Comparison of ENCODE assay signal across 8 cellular contexts in the genomic region with DNA sequence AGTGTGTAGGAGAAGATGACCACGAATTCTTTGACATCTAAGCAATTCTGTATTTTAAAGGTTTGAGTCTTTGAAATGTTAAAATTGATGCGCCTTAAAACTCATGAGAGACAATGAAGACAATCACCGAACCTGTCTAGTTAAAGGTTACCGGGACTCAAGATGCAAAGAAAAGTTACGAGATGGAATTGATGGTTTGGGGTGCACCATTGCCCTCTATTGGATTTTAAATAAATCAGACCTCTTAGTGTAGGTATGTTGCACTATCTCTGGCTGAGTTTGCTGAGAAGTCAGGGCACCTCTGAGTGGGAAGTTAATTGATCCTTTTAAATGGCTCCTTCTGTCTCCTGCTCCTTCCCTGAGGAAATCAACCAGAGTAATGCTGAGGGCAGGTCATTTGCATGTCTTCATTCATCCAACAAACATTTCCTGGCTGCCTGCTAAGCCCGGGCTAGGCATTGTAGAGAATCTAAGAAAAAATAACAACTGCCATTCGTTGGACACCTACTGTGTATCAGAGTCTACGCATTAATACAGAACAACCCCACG. TPM values are rescaled to one million over a fixed set of nuclear protein-coding genes. Genes with fewer than 3 reads are reported as not detected.
DNase-seq lines count a peak whose midpoint lies in the region; ATAC-seq, FAIRE-seq and TF ChIP-seq lines count a peak whose summit lies in the region.
"Had no signal": no experiment of that assay in that cellular context is flagged by ENCODE, and none has a peak within 500 bp of the region (broad histone marks: within the 10 kb centered on the region; RNA-seq: fewer than 3 reads in every experiment).

No MANE protein-coding gene starts in this region.

- CTCF ChIA-PET in WTC11 (lab: Charles Lee): interaction anchor here (5.1 kb wide), 1 partner anchor 7 kb away, joined by 68 read pairs; no protein-coding TSS in a partner anchor

- DNase-seq in GM18507 (ENCODE audit: extremely low spot score, insufficient read length, low read depth): no peak
- no peak for DNase-seq in WTC11 (ENCODE audit: low spot score)
- no peak for DNase-seq in mesenchymal stem cell
- no peak for DNase-seq in colonic mucosa
- DNase-seq in globus pallidus (ENCODE audit: low spot score): no peak

- peak overlapping the region; percentile 82 for H3K27ac Mint-ChIP-seq in WTC11

- intact Hi-C loops in colonic mucosa (cut with DNase I): no loop called here

- no peaks in the 10 kb centered on the region for H3K9me3 Mint-ChIP-seq in WTC11

- H3K4me3 ChIP-seq in mesenchymal stem cell (ENCODE audit: insufficient read depth in 1 of 2, low read depth in 1 of 2, low read length in 2 of 2): no peak overlapping the region
- H3K4me3 ChIP-seq in colonic mucosa: no peak overlapping the region
- H3K4me3 ChIP-seq: thoracic aorta had no signal

- FAIRE-seq in GM18507 (lab: Jason Lieb, UNC): peak; percentile 69

- no peak overlapping the region for H2BK120ac ChIP-seq in mesenchymal stem cell (ENCODE audit: low read depth, low read length)

- no peak overlapping the region for H3K23ac ChIP-seq in mesenchymal stem cell (ENCODE audit: low read length in 2 of 2)

- no peak overlapping the region for H3K9ac ChIP-seq in mesenchymal stem cell (ENCODE audit: low read length)
- no peak overlapping the region for H3K9ac ChIP-seq in colonic mucosa (ENCODE audit: low read depth in 2 of 2, low read length in 2 of 2)

- H2AK5ac ChIP-seq in mesenchymal stem cell (ENCODE audit: low read length, severe bottlenecking): no peak overlapping the region

- H3K79me1 ChIP-seq in mesenchymal stem cell (replicated peaks; ENCODE audit: low read length, poor library complexity, severe bottlenecking): no peaks in the 10 kb centered on the region

- H2BK15ac ChIP-seq in mesenchymal stem cell (ENCODE audit: low read depth, poor library complexity, severe bottlenecking): no peak overlapping the region

- H3K4me1 ChIP-seq in mesenchymal stem cell (ENCODE audit: control insufficient read depth, insufficient read depth, low read depth, low read length): no peaks in the 10 kb centered on the region
- H3K4me1 ChIP-seq in colonic mucosa: no peaks in the 10 kb centered on the region

- no peaks in the 10 kb centered on the region for H3K36me3 Mint-ChIP-seq in WTC11

- H2BK5ac ChIP-seq in mesenchymal stem cell (ENCODE audit: low read depth, low read length, poor library complexity, severe bottlenecking): no peak overlapping the region

- H3K27me3 ChIP-seq in mesenchymal stem cell (ENCODE audit: control insufficient read depth in 1 of 2, insufficient read depth in 1 of 2, low read length in 2 of 2) (peaks cover 27 to 46% of the 10 kb centered on the region in 2 experiments), colonic mucosa (no peaks in the 10 kb centered on the region)

- no peaks in the 10 kb centered on the region for H3K27me3 Mint-ChIP-seq in WTC11 (ENCODE audit: low read depth)

- no peak for TF ChIP-seq CTCF in WTC11 (IDR thresholded peaks at IDR 0.05)
- no peak for TF ChIP-seq CTCF in colonic mucosa (IDR thresholded peaks at IDR 0.05)

- H2AFZ ChIP-seq in mesenchymal stem cell (ENCODE audit: low read depth, low read length): no peak overlapping the region

- peak overlapping the region in 1 of 2 experiments; percentile 21 for H3K18ac ChIP-seq in mesenchymal stem cell (ENCODE audit: low read depth in 1 of 2, low read length in 2 of 2)

- no peak overlapping the region for H4K91ac ChIP-seq in mesenchymal stem cell (ENCODE audit: low read length)

- peak overlapping the region; percentile 37 for H3K4me2 ChIP-seq in mesenchymal stem cell (ENCODE audit: low read length, poor library complexity, severe bottlenecking)

- no peak overlapping the region for H4K8ac ChIP-seq in mesenchymal stem cell (ENCODE audit: low read length)

- 66% methylated on average over 9 of the region's 9 CpGs for WGBS in mesenchymal stem cell

- H3K4me1 Mint-ChIP-seq in WTC11: peaks cover 84% of the 10 kb centered on the region

- no peak overlapping the region for H3K27ac ChIP-seq in mesenchymal stem cell (ENCODE audit: low read length, poor library complexity, severe bottlenecking)
- no peak overlapping the region for H3K27ac ChIP-seq in colonic mucosa
- H3K27ac ChIP-seq: thoracic aorta had no signal

- H3K36me3 ChIP-seq in mesenchymal stem cell (ENCODE audit: control insufficient read depth in 1 of 2, insufficient read depth in 2 of 2, low read depth in 1 of 2, low read length in 2 of 2) (no peaks in the 10 kb centered on the region), colonic mucosa (no peaks in the 10 kb centered on the region)
- H3K36me3 ChIP-seq: thoracic aorta had no signal

- H3K14ac ChIP-seq in mesenchymal stem cell (ENCODE audit: low read length in 2 of 2): no peak overlapping the region

- POLR2A ChIA-PET in WTC11 (lab: Charles Lee): interaction anchor here (0.7 kb wide), 1 partner anchor 286 kb away, joined by 3 read pairs; no protein-coding TSS in a partner anchor

- H3K9me3 ChIP-seq in mesenchymal stem cell (ENCODE audit: control insufficient read depth, low read length) (no peaks in the 10 kb centered on the region), colonic mucosa (no peaks in the 10 kb centered on the region)
- H3K9me3 ChIP-seq: thoracic aorta had no signal

- ATAC-seq in WTC11 (peak; percentile 59), GM19351 (IDR thresholded peaks at IDR 0.05; ENCODE audit: unreplicated experiment) (no peak)

- H3K4me3 Mint-ChIP-seq in WTC11: no peak overlapping the region

- no peak overlapping the region for H2BK12ac ChIP-seq in mesenchymal stem cell (ENCODE audit: low read length in 2 of 2)

- no peak overlapping the region for H3K4ac ChIP-seq in mesenchymal stem cell (ENCODE audit: low read depth in 1 of 2, low read length in 2 of 2)

TF ChIP-seq in WTC11, 78 proteins besides CTCF, POLR2A, EP300 and RAD21:
- TF ChIP-seq, protein P1, sequence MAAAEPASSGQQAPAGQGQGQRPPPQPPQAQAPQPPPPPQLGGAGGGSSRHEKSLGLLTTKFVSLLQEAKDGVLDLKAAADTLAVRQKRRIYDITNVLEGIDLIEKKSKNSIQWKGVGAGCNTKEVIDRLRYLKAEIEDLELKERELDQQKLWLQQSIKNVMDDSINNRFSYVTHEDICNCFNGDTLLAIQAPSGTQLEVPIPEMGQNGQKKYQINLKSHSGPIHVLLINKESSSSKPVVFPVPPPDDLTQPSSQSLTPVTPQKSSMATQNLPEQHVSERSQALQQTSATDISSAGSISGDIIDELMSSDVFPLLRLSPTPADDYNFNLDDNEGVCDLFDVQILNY (CRISPR knock-in tag; IDR thresholded peaks at IDR 0.05): no peak
- no peak for TF ChIP-seq IRF1 (CRISPR knock-in tag; IDR thresholded peaks at IDR 0.05)
- TF ChIP-seq OVOL2 (CRISPR knock-in tag; IDR thresholded peaks at IDR 0.05; ENCODE audit: borderline replicate concordance): no peak
- no peak for TF ChIP-seq ESRRA (CRISPR knock-in tag; IDR thresholded peaks at IDR 0.05; ENCODE audit: borderline replicate concordance)
- TF ChIP-seq, protein P2, sequence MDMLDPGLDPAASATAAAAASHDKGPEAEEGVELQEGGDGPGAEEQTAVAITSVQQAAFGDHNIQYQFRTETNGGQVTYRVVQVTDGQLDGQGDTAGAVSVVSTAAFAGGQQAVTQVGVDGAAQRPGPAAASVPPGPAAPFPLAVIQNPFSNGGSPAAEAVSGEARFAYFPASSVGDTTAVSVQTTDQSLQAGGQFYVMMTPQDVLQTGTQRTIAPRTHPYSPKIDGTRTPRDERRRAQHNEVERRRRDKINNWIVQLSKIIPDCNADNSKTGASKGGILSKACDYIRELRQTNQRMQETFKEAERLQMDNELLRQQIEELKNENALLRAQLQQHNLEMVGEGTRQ (CRISPR knock-in tag; IDR thresholded peaks at IDR 0.05): no peak
TF ChIP-seq in WTC11: peak in this region for 0.

RNA-seq across cellular contexts. Expression of gene TMA7B, which starts 19.4 kb away (rescaled TPM):
- total RNA-seq in WTC11 (2021) (not detected in 3 replicates), colonic mucosa (under 1 TPM in 1 of 2 donors, not detected in 1; 0.20 TPM)
- polyA plus RNA-seq in mesenchymal stem cell (2013, experiment 1 of 2): not detected
- polyA plus RNA-seq in mesenchymal stem cell (2013, experiment 2 of 2): not detected
- total RNA-seq: Daoy had no signal

RNA-seq across cellular contexts. Expression of gene GRAP2, which starts 39.9 kb away (rescaled TPM):
- total RNA-seq in WTC11 (2021) (0.33 to 0.92 TPM (median 0.64 TPM) in 3 replicates), colonic mucosa (1 to 10 TPM; 2.1 to 4.2 TPM)
- polyA plus RNA-seq in mesenchymal stem cell (2013, experiment 1 of 2): 0.22 TPM
- 0.15 TPM for polyA plus RNA-seq in mesenchymal stem cell (2013, experiment 2 of 2)

RNA-seq across cellular contexts. Expression of gene ENTHD1, which starts 47.3 kb away (rescaled TPM):
- not detected in 3 replicates for total RNA-seq in WTC11 (2021)
- polyA plus RNA-seq in mesenchymal stem cell (2013, experiment 1 of 2): not detected
- not detected for polyA plus RNA-seq in mesenchymal stem cell (2013, experiment 2 of 2)
- not detected for total RNA-seq in colonic mucosa
- total RNA-seq: Daoy, thoracic aorta had no signal

RNA-seq across cellular contexts. Expression of gene FAM83F, which starts 53.9 kb away (rescaled TPM):
- 33.8 to 43.1 TPM (median 35.4 TPM) in 3 replicates for total RNA-seq in WTC11 (2021)
- 0.06 TPM for polyA plus RNA-seq in mesenchymal stem cell (2013, experiment 1 of 2)
- 0.05 TPM for polyA plus RNA-seq in mesenchymal stem cell (2013, experiment 2 of 2)
- 10 to 100 TPM; 38.3 to 40.6 TPM for total RNA-seq in colonic mucosa
